ENCODE assay signal across 14 cellular contexts in the genomic region with DNA sequence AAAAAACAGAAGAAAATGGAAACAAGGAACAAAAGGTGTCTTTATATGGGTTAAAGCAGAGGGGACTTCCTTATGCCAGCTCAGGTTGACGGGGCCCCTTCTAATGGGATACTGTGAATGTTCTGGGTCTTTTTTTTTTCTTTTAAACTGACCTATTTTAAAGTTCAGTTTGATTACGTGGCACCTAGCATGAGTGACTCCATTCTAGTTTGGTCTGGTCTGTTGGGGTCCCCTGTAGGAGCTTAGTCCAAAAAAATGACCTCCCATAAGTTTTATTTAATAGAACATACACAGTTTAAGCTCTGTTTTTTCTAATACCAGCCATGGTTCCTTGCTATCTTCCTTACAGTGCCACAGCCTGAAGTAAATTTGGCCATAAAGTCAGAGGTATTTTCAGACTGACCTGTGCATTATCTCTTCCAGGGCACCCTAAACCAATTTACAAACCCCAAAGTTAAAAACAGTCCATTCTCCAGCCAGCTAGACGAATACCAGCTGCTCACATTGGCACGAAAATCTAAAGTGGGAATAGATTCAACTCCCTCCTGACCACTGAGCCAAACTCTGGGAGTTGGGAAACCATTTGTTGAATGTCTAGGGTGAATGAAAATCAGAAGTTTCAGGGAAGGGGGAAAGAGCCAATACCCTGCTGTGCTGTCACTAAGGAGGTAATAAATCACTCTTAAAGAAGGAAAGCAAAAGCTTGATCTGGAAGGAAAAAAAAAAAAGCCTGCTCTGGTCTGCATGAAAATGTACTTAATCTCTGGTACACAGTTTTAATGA. TPM values are rescaled to one million over a fixed set of nuclear protein-coding genes. Genes with fewer than 3 reads are reported as not detected.
A peak's percentile ranks its signal among the peaks of the same experiment; 100 is the strongest.
DNase-seq lines count a peak whose midpoint lies in the region; ATAC-seq and TF ChIP-seq lines count a peak whose summit lies in the region.
"Had no signal": no experiment of that assay in that cellular context is flagged by ENCODE, and none has a peak within 500 bp of the region (broad histone marks: within the 10 kb centered on the region; RNA-seq: fewer than 3 reads in every experiment).

No MANE protein-coding gene starts in this region.

- H3K36me3 ChIP-seq in IMR-90 (ENCODE audit: control insufficient read depth, insufficient read depth, low read length) (peaks cover 7% of the 10 kb centered on the region), lower lobe of right lung (peaks cover 25% of the 10 kb centered on the region)
- H3K36me3 ChIP-seq: pancreas had no signal

- no peaks in the 10 kb centered on the region for H3K79me1 ChIP-seq in IMR-90 (ENCODE audit: low read depth in 1 of 2, low read length in 2 of 2)

- peak overlapping the region; percentile 51; the same call in 1 of the 3 replicates for H2BK15ac ChIP-seq in IMR-90 (ENCODE audit: low read depth, low read length)

- H3K4me1 ChIP-seq in IMR-90 (ENCODE audit: control insufficient read depth, insufficient read depth, low read length) (peaks cover 12% of the 10 kb centered on the region), lower lobe of right lung (peaks cover 17% of the 10 kb centered on the region)

- peak overlapping the region; percentile 18; the same call in 1 of the 2 replicates for H3K4ac ChIP-seq in IMR-90 (ENCODE audit: low read depth, low read length)

- no peak overlapping the region for H3K14ac ChIP-seq in IMR-90 (replicated peaks; ENCODE audit: low read depth, low read length)

- H2BK20ac ChIP-seq in IMR-90 (ENCODE audit: low read depth, low read length): no peak overlapping the region

- H4K20me1 ChIP-seq in IMR-90 (ENCODE audit: insufficient read depth, low read length): no peaks in the 10 kb centered on the region

- intact Hi-C loops in IMR-90 (cut with micrococcal nuclease): no loop called here
- intact Hi-C loops in lower lobe of right lung (cut with DNase I): no loop called here

- H3K27me3 ChIP-seq in IMR-90 (ENCODE audit: control insufficient read depth, insufficient read depth, low read length) (no peaks in the 10 kb centered on the region), lower lobe of right lung (ENCODE audit: low read depth) (no peaks in the 10 kb centered on the region)
- H3K27me3 ChIP-seq: pancreas had no signal

- H2AK5ac ChIP-seq in IMR-90 (ENCODE audit: low read depth, low read length): peak overlapping the region; percentile 13; the same call in 1 of the 2 replicates

- WGBS in IMR-90 (ENCODE audit: extremely low coverage in 2 of 2, insufficient read length in 1 of 2), 2 experiments: no CpG with 5 or more reads among the region's 4 CpGs

- no peak overlapping the region for H3K9ac ChIP-seq in IMR-90 (ENCODE audit: low read depth, low read length)

- peak overlapping the region; percentile 18 for H2AFZ ChIP-seq in IMR-90 (replicated peaks; ENCODE audit: low read length, poor library complexity)

- no peak overlapping the region for H4K5ac ChIP-seq in IMR-90 (ENCODE audit: low read depth, low read length)

- H3K56ac ChIP-seq in IMR-90 (ENCODE audit: extremely low read depth, insufficient read depth, low read length): no peak overlapping the region

- TF ChIP-seq POLR2A in IMR-90 (IDR thresholded peaks at IDR 0.05; ENCODE audit: low read depth, low read length): no peak

- peak overlapping the region; percentile 6 for H3K18ac ChIP-seq in IMR-90 (ENCODE audit: low read depth, low read length)

- TF ChIP-seq CTCF in IMR-90 (conservative IDR thresholded peaks at IDR 0.05; ENCODE audit: low read depth, low read length) (no peak), lower lobe of right lung (IDR thresholded peaks at IDR 0.05) (no peak)

- H3K9me3 ChIP-seq in IMR-90 (ENCODE audit: control insufficient read depth, insufficient read depth, low read length) (no peaks in the 10 kb centered on the region), lower lobe of right lung (no peaks in the 10 kb centered on the region)
- H3K9me3 ChIP-seq: pancreas had no signal

- no peak overlapping the region for H3K23ac ChIP-seq in IMR-90 (ENCODE audit: low read depth, low read length)

- no TSS peak for BruUV-seq in IMR-90 (replicated peaks; lab: Mats Ljungman, UMichigan)

- H3K4me3 ChIP-seq in IMR-90 (ENCODE audit: insufficient read depth, low read depth, low read length) (no peak overlapping the region), lower lobe of right lung (no peak overlapping the region)
- H3K4me3 ChIP-seq: pancreas had no signal

- DNase-seq in IMR-90 (peak; percentile 38), caudate nucleus (lab: John Stamatoyannopoulos, UW) (peak in 16 of 61 donors; percentile 5 to 46 (median 15)), lower lobe of right lung (no peak), superior temporal gyrus (ENCODE audit: extremely low spot score) (peak; percentile 73), SHP77 treated with DMSO at 0.1 percent for 48 hours (lab: John Stamatoyannopoulos, UW) (no peak), hepatic stellate cell (ENCODE audit: low spot score) (no peak)
- no peak for DNase-seq in activated CD4-positive, alpha-beta T cell treated with anti-CD3 and anti-CD28 coated beads, Interleukin-2, amount 50 U/mL, for 4 hours
- DNase-seq: activated CD4-positive, alpha-beta memory T cell treated with anti-CD3 and anti-CD28 coated beads, Interleukin-2, amount 10 ng/mL, durations not matched to agents 7 days and 5 days; foreskin melanocyte; Kasumi-1; pancreas had no signal

- H2BK120ac ChIP-seq in IMR-90 (ENCODE audit: low read depth, low read length): peak overlapping the region; percentile 16; the same call in 1 of the 2 replicates

- dilution Hi-C loops in IMR-90 (cut with HindIII; ENCODE audit: low sequenced_read_pairs, unreplicated experiment): no loop called here

- H4K91ac ChIP-seq in IMR-90 (ENCODE audit: insufficient read depth, low read depth, low read length): no peak overlapping the region

- CTCF ChIA-PET in IMR-90 (lab: Yijun Ruan, JAX): interaction anchor here (1.5 kb wide), 1 partner anchor 14 kb away, joined by 5 read pairs; no protein-coding TSS in a partner anchor

- H3K27ac ChIP-seq in IMR-90 (ENCODE audit: insufficient read depth, low read length) (peak overlapping the region; percentile 28; the same call in 1 of the 2 replicates), caudate nucleus (ENCODE audit: low read depth, low read length) (peak overlapping the region; percentile 98), lower lobe of right lung (peak overlapping the region; percentile 76)
- H3K27ac ChIP-seq: RWPE1 had no signal

- ATAC-seq in IMR-90 (ENCODE audit: low read depth) (no peak), lower lobe of right lung (peak; percentile 25 to 31), HG03280 (IDR thresholded peaks at IDR 0.05; ENCODE audit: unreplicated experiment) (no peak)
- ATAC-seq: pancreas had no signal

- no peak overlapping the region for H2BK5ac ChIP-seq in IMR-90 (ENCODE audit: low read depth, low read length, poor library complexity, severe bottlenecking)

- in situ Hi-C loops in IMR-90 (cut with MboI; ENCODE audit: low sequenced_read_pairs): no loop called here

- no peak overlapping the region for H2AK9ac ChIP-seq in IMR-90 (replicated peaks; ENCODE audit: low read depth, low read length, poor library complexity)

- peaks cover 3% of the 10 kb centered on the region; the same call in 1 of the 2 replicates for H3K9me1 ChIP-seq in IMR-90 (ENCODE audit: insufficient read depth, low read length)

- H3K4me2 ChIP-seq in IMR-90 (ENCODE audit: low read depth, low read length): peak overlapping the region; percentile 10; the same call in 1 of the 2 replicates

- TF ChIP-seq RAD21 in IMR-90 (IDR thresholded peaks at IDR 0.05; ENCODE audit: low read length): no peak

- H4K8ac ChIP-seq in IMR-90 (ENCODE audit: low read depth in 2 of 2, low read length in 2 of 2): peak overlapping the region in 1 of 2 experiments; percentile 54; a peak in 1 of 4 replicates

- POLR2A ChIA-PET in IMR-90 (lab: Charles Lee; ENCODE audit: unreplicated experiment): no interaction called here

TF ChIP-seq in IMR-90, 13 proteins besides CTCF, POLR2A, EP300 and RAD21:
- TF ChIP-seq MAFK (IDR thresholded peaks at IDR 0.05; ENCODE audit: low read depth, low read length) (no peak), CEBPB (IDR thresholded peaks at IDR 0.05; ENCODE audit: low read depth, low read length) (no peak), MXI1 (IDR thresholded peaks at IDR 0.05; ENCODE audit: borderline replicate concordance, low read depth, low read length) (no peak)
TF ChIP-seq in IMR-90: peak in this region for 0.

RNA-seq across cellular contexts. Expression of gene AKNAD1, which starts 42.4 kb away (rescaled TPM):
- total RNA-seq in IMR-90 (2012; rRNA removed) (0.18 and 0.28 TPM in 2 replicates), lower lobe of right lung (1.3 TPM)
- polyA plus RNA-seq in IMR-90 (2012; rRNA removed): 0.07 and 0.55 TPM in 2 replicates
- 0.08 TPM in 1 of 2 replicates, not detected in the other for polyA plus RNA-seq in IMR-90 (2012; cell fraction: cytosol; rRNA removed)
- 0.17 and 1.3 TPM in 2 replicates for polyA plus RNA-seq in IMR-90 (2012; cell fraction: nucleus; rRNA removed; ENCODE audit: low replicate concordance)
- total RNA-seq: activated CD4-positive, alpha-beta memory T cell treated with anti-CD3 and anti-CD28 coated beads, Interleukin-2, amount 10 ng/mL, durations not matched to agents 7 days and 5 days; Daoy; pancreas had no signal

Comparison
In these comparisons a context has a peak if more than half of its experiments do, and no peak if none do; other contexts are left out.
1. ATAC-seq: peak in lower lobe of right lung (2 of 2); none in IMR-90 (single experiment) and HG03280 (single experiment).
2. DNase-seq: peak in IMR-90 (single experiment) and superior temporal gyrus (single experiment); none in lower lobe of right lung (single experiment), SHP77 treated with DMSO at 0.1 percent for 48 hours (single experiment), hepatic stellate cell (single experiment) and activated CD4-positive, alpha-beta T cell treated with anti-CD3 and anti-CD28 coated beads, Interleukin-2, amount 50 U/mL, for 4 hours (0 of 2).
3. H3K27ac ChIP-seq: peak in every context shown above with its lines; median percentile 98 in caudate nucleus; 76 in lower lobe of right lung; 28 in IMR-90.